Comparison of ENCODE assay signal across 20 cellular contexts in genomic region chr12:1841606-1842182, GRCh38. TPM values are rescaled to one million over a fixed set of nuclear protein-coding genes. Genes with fewer than 3 reads are reported as not detected.
A peak's percentile ranks its signal among the peaks of the same experiment; 100 is the strongest.
DNase-seq lines count a peak whose midpoint lies in the region; ATAC-seq and TF ChIP-seq lines count a peak whose summit lies in the region.
"Had no signal": no experiment of that assay in that cellular context is flagged by ENCODE, and none has a peak within 500 bp of the region (broad histone marks: within the 10 kb centered on the region; RNA-seq: fewer than 3 reads in every experiment).

No MANE protein-coding gene starts in this region.

- no peak for TF ChIP-seq CTCF in natural killer cell (IDR thresholded peaks at IDR 0.05)

- H3K4me1 ChIP-seq in iPS-15b (ENCODE audit: control insufficient read depth, insufficient read depth, low read length), result peaks cover 5% of the 10 kb centered on the region
- H3K4me1 ChIP-seq: A549 had no signal

- no peaks in the 10 kb centered on the region for H3K36me3 ChIP-seq in iPS-15b (ENCODE audit: control insufficient read depth, insufficient read depth, low read length)

- H3K27me3 Mint-ChIP-seq in natural killer cell treated with Interleukin-12 subunit alpha and Interleukin-12 subunit beta and Interleukin-15 and Interleukin-18, amount 100 ng/mL, for 72 hours, result peaks cover 0 to 5% of the 10 kb centered on the region in 2 donors
- peaks cover 0 to 5% of the 10 kb centered on the region in 2 donors for H3K27me3 Mint-ChIP-seq in natural killer cell (ENCODE audit: low read depth in 2 of 2)

- intact Hi-C loops in natural killer cell (cut with micrococcal nuclease), result no loop called here

- peak overlapping the region; percentile 24 for H3K9ac ChIP-seq in iPS-15b (ENCODE audit: low read depth, low read length)

- H3K27me3 ChIP-seq in iPS-15b (ENCODE audit: control insufficient read depth, insufficient read depth, low read length), result no peaks in the 10 kb centered on the region

- no peak overlapping the region for H3K4me3 ChIP-seq in iPS-15b (ENCODE audit: low read depth, low read length)
- H3K4me3 ChIP-seq: A549, GM23338, PC-9 had no signal

- H3K27ac Mint-ChIP-seq in natural killer cell treated with Interleukin-12 subunit alpha and Interleukin-12 subunit beta and Interleukin-15 and Interleukin-18, amount 100 ng/mL, for 72 hours, result peak overlapping the region; percentile 22 to 70
- no peak overlapping the region for H3K27ac Mint-ChIP-seq in natural killer cell
- H3K27ac Mint-ChIP-seq in stimulated activated effector memory CD8-positive, alpha-beta T cell treated with anti-CD3 and anti-CD28 coated beads, Interleukin-12 subunit alpha, Interleukin-12 subunit beta, amount 100 ng/mL, for 72 hours, result peak overlapping the region; percentile 35
- H3K27ac Mint-ChIP-seq: CD8-positive, alpha-beta memory T cell; GM23338 had no signal

- H3K9me3 Mint-ChIP-seq in natural killer cell treated with Interleukin-12 subunit alpha and Interleukin-12 subunit beta and Interleukin-15 and Interleukin-18, amount 100 ng/mL, for 72 hours, result no peaks in the 10 kb centered on the region
- no peaks in the 10 kb centered on the region for H3K9me3 Mint-ChIP-seq in natural killer cell
- H3K9me3 Mint-ChIP-seq in stimulated activated effector memory CD8-positive, alpha-beta T cell treated with anti-CD3 and anti-CD28 coated beads, Interleukin-12 subunit alpha, Interleukin-12 subunit beta, amount 100 ng/mL, for 72 hours, result no peaks in the 10 kb centered on the region
- H3K9me3 Mint-ChIP-seq: CD8-positive, alpha-beta memory T cell; GM23338 had no signal

- peaks cover 0 to 2% of the 10 kb centered on the region in 2 donors for H3K4me1 Mint-ChIP-seq in natural killer cell treated with Interleukin-12 subunit alpha and Interleukin-12 subunit beta and Interleukin-15 and Interleukin-18, amount 100 ng/mL, for 72 hours (ENCODE audit: low read depth in 2 of 2)
- H3K4me1 Mint-ChIP-seq in natural killer cell, result no peaks in the 10 kb centered on the region
- peaks cover 10% of the 10 kb centered on the region for H3K4me1 Mint-ChIP-seq in stimulated activated effector memory CD8-positive, alpha-beta T cell treated with anti-CD3 and anti-CD28 coated beads, Interleukin-12 subunit alpha, Interleukin-12 subunit beta, amount 100 ng/mL, for 72 hours
- H3K4me1 Mint-ChIP-seq: CD8-positive, alpha-beta memory T cell had no signal

- peak; percentile 15 for DNase-seq in natural killer cell treated with Interleukin-12 subunit alpha and Interleukin-12 subunit beta and Interleukin-15 and Interleukin-18, amount 100 ng/mL, for 72 hours (ENCODE audit: low spot score)
- DNase-seq in natural killer cell (no peak), NCI-H2171 (lab: John Stamatoyannopoulos, UW) (peak; percentile 97), NOMO-1 treated with dmso at 0.1 percent for 144 hours (lab: John Stamatoyannopoulos, UW; ENCODE audit: unreplicated experiment) (no peak)
- no peak for DNase-seq in stimulated activated effector memory CD8-positive, alpha-beta T cell treated with anti-CD3 and anti-CD28 coated beads, Interleukin-12 subunit alpha, Interleukin-12 subunit beta, amount 100 ng/mL, for 72 hours (ENCODE audit: low spot score in 2 of 2)
- no peak for DNase-seq in activated effector memory CD4-positive, alpha-beta T cell treated with Interleukin-2 at 50 U/mL for 16 hours
- DNase-seq: DND-41, MM.1S, NCI-H1105 treated with DMSO at 0.1 percent for 48 hours, NCI-H187 treated with DMSO at 0.1 percent for 48 hours, NCI-H524, PC-9 had no signal

- H3K4me3 Mint-ChIP-seq in natural killer cell treated with Interleukin-12 subunit alpha and Interleukin-12 subunit beta and Interleukin-15 and Interleukin-18, amount 100 ng/mL, for 72 hours, result no peak overlapping the region
- H3K4me3 Mint-ChIP-seq in natural killer cell, result no peak overlapping the region
- H3K4me3 Mint-ChIP-seq in stimulated activated effector memory CD8-positive, alpha-beta T cell treated with anti-CD3 and anti-CD28 coated beads, Interleukin-12 subunit alpha, Interleukin-12 subunit beta, amount 100 ng/mL, for 72 hours, result no peak overlapping the region
- H3K4me3 Mint-ChIP-seq: CD8-positive, alpha-beta memory T cell; GM23338 had no signal

- no peaks in the 10 kb centered on the region for H3K36me3 Mint-ChIP-seq in natural killer cell treated with Interleukin-12 subunit alpha and Interleukin-12 subunit beta and Interleukin-15 and Interleukin-18, amount 100 ng/mL, for 72 hours
- H3K36me3 Mint-ChIP-seq in natural killer cell, result no peaks in the 10 kb centered on the region
- H3K36me3 Mint-ChIP-seq in stimulated activated effector memory CD8-positive, alpha-beta T cell treated with anti-CD3 and anti-CD28 coated beads, Interleukin-12 subunit alpha, Interleukin-12 subunit beta, amount 100 ng/mL, for 72 hours, result no peaks in the 10 kb centered on the region
- H3K36me3 Mint-ChIP-seq: CD8-positive, alpha-beta memory T cell had no signal

- ATAC-seq in natural killer cell treated with Interleukin-12 subunit alpha and Interleukin-12 subunit beta and Interleukin-15 and Interleukin-18, amount 100 ng/mL, for 72 hours, result no peak
- no peak for ATAC-seq in natural killer cell
- ATAC-seq in stimulated activated effector memory CD8-positive, alpha-beta T cell treated with anti-CD3 and anti-CD28 coated beads, Interleukin-12 subunit alpha, Interleukin-12 subunit beta, amount 100 ng/mL, for 72 hours, result no peak
- ATAC-seq in HG03354 (IDR thresholded peaks at IDR 0.05; ENCODE audit: poor library complexity, severe bottlenecking, unreplicated experiment), result no peak
- ATAC-seq: A549, GM23338, HepG2, Right ventricle myocardium inferior, SK-N-SH treated with all-trans-retinoic acid at 6 μM for 48 hours had no signal

- no peaks in the 10 kb centered on the region for H3K9me3 ChIP-seq in iPS-15b (ENCODE audit: control insufficient read depth, insufficient read depth, low read length)
- H3K9me3 ChIP-seq: A549 had no signal

RNA-seq across cellular contexts. Expression of gene LRTM2, which starts 21.3 kb away (rescaled TPM):
- total RNA-seq in natural killer cell treated with Interleukin-12 subunit alpha and Interleukin-12 subunit beta and Interleukin-15 and Interleukin-18, amount 100 ng/mL, for 72 hours, result not detected
- total RNA-seq in natural killer cell, result not detected
- total RNA-seq: GM23338, HepG2, PC-9, Right ventricle myocardium inferior had no signal

Comparison
In these comparisons a context has a peak if more than half of its experiments do, and no peak if none do; other contexts are left out.
1. DNase-seq: peak in natural killer cell treated with Interleukin-12 subunit alpha and Interleukin-12 subunit beta and Interleukin-15 and Interleukin-18, amount 100 ng/mL, for 72 hours (single experiment) and NCI-H2171 (single experiment); none in natural killer cell (single experiment), stimulated activated effector memory CD8-positive, alpha-beta T cell treated with anti-CD3 and anti-CD28 coated beads, Interleukin-12 subunit alpha, Interleukin-12 subunit beta, amount 100 ng/mL, for 72 hours (0 of 2), NOMO-1 treated with dmso at 0.1 percent for 144 hours (single experiment) and activated effector memory CD4-positive, alpha-beta T cell treated with Interleukin-2 at 50 U/mL for 16 hours (single experiment).
2. H3K27ac Mint-ChIP-seq: peak in natural killer cell treated with Interleukin-12 subunit alpha and Interleukin-12 subunit beta and Interleukin-15 and Interleukin-18, amount 100 ng/mL, for 72 hours (2 of 2) and stimulated activated effector memory CD8-positive, alpha-beta T cell treated with anti-CD3 and anti-CD28 coated beads, Interleukin-12 subunit alpha, Interleukin-12 subunit beta, amount 100 ng/mL, for 72 hours (single experiment); none in natural killer cell (0 of 2).